ENCODE assay signal across 16 cellular contexts in genomic region chr7:94664023-94664422, GRCh38. TPM values are rescaled to one million over a fixed set of nuclear protein-coding genes. Genes with fewer than 3 reads are reported as not detected.
A peak's percentile ranks its signal among the peaks of the same experiment; 100 is the strongest.
DNase-seq lines count a peak whose midpoint lies in the region; ATAC-seq and TF ChIP-seq lines count a peak whose summit lies in the region.
"Had no signal": no experiment of that assay in that cellular context is flagged by ENCODE, and none has a peak within 500 bp of the region (broad histone marks: within the 10 kb centered on the region; RNA-seq: fewer than 3 reads in every experiment).

No MANE protein-coding gene starts in this region.

- ATAC-seq in right cardiac atrium (no peak), GM19455 (IDR thresholded peaks at IDR 0.05; ENCODE audit: unreplicated experiment) (no peak), esophagus mucosa (no peak)

- 98% methylated on average over 23 of the region's 23 CpGs for WGBS in right cardiac atrium
- 99% methylated on average over 20 of the region's 23 CpGs for WGBS in esophagus muscularis mucosa

- TF ChIP-seq POLR2A in esophagus muscularis mucosa (IDR thresholded peaks at IDR 0.05; ENCODE audit: low read depth), result no peak

- peak in 2 of 3 donors; percentile 24 to 30 for DNase-seq in right cardiac atrium
- no peak for DNase-seq in cardiac septum (ENCODE audit: low spot score)
- DNase-seq in esophagus muscularis mucosa (ENCODE audit: extremely low spot score), result peak; percentile 82
- peak; percentile 76 for DNase-seq in posterior vena cava (ENCODE audit: low spot score)
- DNase-seq: C1 segment of cervical spinal cord; Calu3; CD4-positive, alpha-beta memory T cell; COR-L47; DMS53; DMS79 treated with DMSO at 0.1 percent for 48 hours; GF-D8; GOT3; HFFc6 had no signal

- H3K27ac ChIP-seq in right cardiac atrium (ENCODE audit: low read length) (no peak overlapping the region), esophagus muscularis mucosa (replicated peaks in 1 of 4) (no peak overlapping the region)

- intact Hi-C loops in right cardiac atrium (cut with DNase I) (no loop called here), cardiac septum (cut with DNase I) (no loop called here), esophagus muscularis mucosa (cut with DNase I) (no loop called here), posterior vena cava (cut with DNase I) (no loop called here)

- H3K36me3 ChIP-seq in esophagus muscularis mucosa, result no peaks in the 10 kb centered on the region

- TF ChIP-seq EP300 in esophagus muscularis mucosa (IDR thresholded peaks at IDR 0.05), result no peak

- H3K27me3 ChIP-seq in right cardiac atrium (ENCODE audit: control insufficient read depth, insufficient read depth) (no peaks in the 10 kb centered on the region), esophagus muscularis mucosa (no peaks in the 10 kb centered on the region)

- no peak overlapping the region for H3K4me3 ChIP-seq in right cardiac atrium (ENCODE audit: low read length)
- H3K4me3 ChIP-seq in esophagus muscularis mucosa, result no peak overlapping the region
- H3K4me3 ChIP-seq: HAP-1 had no signal

- H3K4me1 ChIP-seq in right cardiac atrium (ENCODE audit: control insufficient read depth, insufficient read depth, low read length) (no peaks in the 10 kb centered on the region), esophagus muscularis mucosa (no peaks in the 10 kb centered on the region)

- H3K9me3 ChIP-seq in right cardiac atrium (ENCODE audit: control insufficient read depth, low read length) (no peaks in the 10 kb centered on the region), esophagus muscularis mucosa (no peaks in the 10 kb centered on the region)

- TF ChIP-seq CTCF in esophagus muscularis mucosa (IDR thresholded peaks at IDR 0.05), result no peak

RNA-seq across cellular contexts. Expression of gene SGCE, which starts 8.1 kb away (rescaled TPM):
- total RNA-seq in right cardiac atrium (10 to 100 TPM; 40.2 to 44.6 (median 43.0) TPM), cardiac septum (27.7 TPM), esophagus muscularis mucosa (100 to 1,000 TPM in 1 of 4 donors, 10 to 100 TPM in 3; 72.6 to 135 (median 88.1) TPM), posterior vena cava (10 to 100 TPM; 59.4 to 67.2 TPM), esophagus mucosa (1.2 TPM)
- 41.1 TPM for polyA plus RNA-seq in right cardiac atrium

Comparison
In these comparisons a context has a peak if more than half of its experiments do, and no peak if none do; other contexts are left out.
1. RNA of gene SGCE, which starts 8.1 kb away (total RNA-seq): 72.6 to 135 TPM in esophagus muscularis mucosa, 59.4 to 67.2 TPM in posterior vena cava, 40.2 to 44.6 TPM in right cardiac atrium and 27.7 TPM in cardiac septum (single experiment); 1.2 TPM in esophagus mucosa (single experiment); every median in the first group is over 10 times any median in the second.